28 cellular contexts compared by ENCODE assay signal in the genomic region with DNA sequence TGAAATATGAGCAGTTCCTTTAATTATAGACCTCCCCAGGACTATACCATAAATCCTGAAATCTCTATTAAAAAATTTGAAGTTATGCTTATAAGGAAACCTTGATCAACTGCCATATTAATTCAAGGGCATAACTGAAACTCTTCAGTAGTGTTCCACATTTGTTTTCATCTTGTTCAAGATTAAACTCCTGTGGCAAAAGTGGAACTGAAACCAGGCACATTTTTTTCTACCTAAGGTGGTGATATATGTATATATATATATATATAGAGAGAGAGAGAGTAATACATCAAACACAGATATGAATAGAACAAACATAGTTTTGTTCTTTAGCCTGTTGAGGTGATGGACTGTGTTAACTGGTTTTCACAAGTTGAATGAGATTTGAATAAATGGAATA.
"Had no signal": no experiment of that assay in that cellular context is flagged by ENCODE, and none has a peak within 500 bp of the region (broad histone marks: within the 10 kb centered on the region; RNA-seq: fewer than 3 reads in every experiment).

No MANE protein-coding gene starts in this region.

- FAIRE-seq: small intestine, urothelium cell line had no signal

- ATAC-seq: psoas muscle; right cardiac atrium; right lobe of liver; stimulated activated effector memory CD8-positive, alpha-beta T cell treated with anti-CD3 and anti-CD28 coated beads, Interleukin-12 subunit alpha, Interleukin-12 subunit beta, amount 100 ng/mL, for 72 hours; stimulated activated naive B cell treated with anti-CD40 and anti-IgM and Interleukin-4, amounts not matched to agents 10 μg/mL and 1 μg/mL and 100 μg/mL, for 72 hours had no signal

- H3K27ac ChIP-seq: neural progenitor cell, ovary, parathyroid adenoma, psoas muscle, right lobe of liver, sigmoid colon, stomach, thoracic aorta, thyroid gland, tibial nerve, upper lobe of left lung, vagina had no signal

- H3K27me3 ChIP-seq: neural progenitor cell, ovary, right lobe of liver, sigmoid colon, stomach, thyroid gland, tibial nerve, upper lobe of left lung, vagina had no signal

- H3K27me3 Mint-ChIP-seq: progenitor cell of endocrine pancreas; stimulated activated naive B cell treated with anti-CD40 and anti-IgM and Interleukin-4, amounts not matched to agents 10 μg/mL and 1 μg/mL and 100 μg/mL, for 72 hours; stimulated activated naive CD8-positive, alpha-beta T cell treated with anti-CD3 and anti-CD28 coated beads, Interleukin-15, Interleukin-2, amounts not matched to agents 100 ng/mL and 50 ng/mL, for 24 hours had no signal

- H3K4me2 ChIP-seq: neural progenitor cell had no signal

- DNase-seq: occipital lobe; ovary; posterior cingulate gyrus; psoas muscle; right cardiac atrium; right lobe of liver; sigmoid colon; small intestine; stimulated activated CD4-positive, alpha-beta T cell treated with anti-CD3 and anti-CD28 coated beads, Interleukin-15, amount 100 ng/mL, for 24 hours; stimulated activated CD4-positive, alpha-beta T cell treated with anti-CD3 and anti-CD28 coated beads, Interleukin-2, amount 100 ng/mL, for 24 hours; stimulated activated CD4-positive, alpha-beta T cell treated with anti-CD3 and anti-CD28 coated beads, Interleukin-2, amount 100 ng/mL, for 48 hours; stimulated activated CD4-positive, alpha-beta T cell treated with anti-CD3 and anti-CD28 coated beads, Interleukin-4, amount 100 ng/mL, for 24 hours; stimulated activated naive B cell treated with anti-CD40 and anti-IgM and Interleukin-4, amounts not matched to agents 10 μg/mL and 1 μg/mL and 100 μg/mL, for 72 hours; stimulated activated naive CD4-positive, alpha-beta T cell treated with Interleukin-2 at 50 U/mL for 16 hours; stomach; thyroid gland; trophoblast cell; upper lobe of left lung had no signal

- H3K4me3 Mint-ChIP-seq: nephron; neural progenitor cell; stimulated activated effector memory CD8-positive, alpha-beta T cell treated with anti-CD3 and anti-CD28 coated beads, Interleukin-12 subunit alpha, Interleukin-12 subunit beta, amount 100 ng/mL, for 72 hours; stimulated activated naive B cell treated with anti-CD40 and anti-IgM and Interleukin-4, amounts not matched to agents 10 μg/mL and 1 μg/mL and 100 μg/mL, for 72 hours; stimulated activated naive CD8-positive, alpha-beta T cell treated with anti-CD3 and anti-CD28 coated beads, Interleukin-15, Interleukin-2, amounts not matched to agents 100 ng/mL and 50 ng/mL, for 24 hours had no signal

- H3K4me1 Mint-ChIP-seq: nephron; neural progenitor cell; stimulated activated effector memory CD8-positive, alpha-beta T cell treated with anti-CD3 and anti-CD28 coated beads, Interleukin-12 subunit alpha, Interleukin-12 subunit beta, amount 100 ng/mL, for 72 hours; stimulated activated naive B cell treated with anti-CD40 and anti-IgM and Interleukin-4, amounts not matched to agents 10 μg/mL and 1 μg/mL and 100 μg/mL, for 72 hours had no signal

- H3K9me3 ChIP-seq: ovary, psoas muscle, right lobe of liver, sigmoid colon, thoracic aorta, thyroid gland, tibial nerve, upper lobe of left lung, vagina had no signal

- H3K4me1 ChIP-seq: neural progenitor cell, parathyroid adenoma, psoas muscle, right lobe of liver, sigmoid colon, stomach, thyroid gland, tibial nerve, upper lobe of left lung, vagina had no signal

- H2AFZ ChIP-seq: neural progenitor cell, parathyroid adenoma had no signal

- H3K36me3 Mint-ChIP-seq: neural progenitor cell; stimulated activated effector memory CD8-positive, alpha-beta T cell treated with anti-CD3 and anti-CD28 coated beads, Interleukin-12 subunit alpha, Interleukin-12 subunit beta, amount 100 ng/mL, for 72 hours; stimulated activated naive B cell treated with anti-CD40 and anti-IgM and Interleukin-4, amounts not matched to agents 10 μg/mL and 1 μg/mL and 100 μg/mL, for 72 hours had no signal

- H3K79me2 ChIP-seq: parathyroid adenoma had no signal

- H3K36me3 ChIP-seq: neural progenitor cell, ovary, right lobe of liver, sigmoid colon, stomach, thoracic aorta, thyroid gland, tibial nerve, upper lobe of left lung, vagina had no signal

- H3K27ac Mint-ChIP-seq: nephron; neural progenitor cell; progenitor cell of endocrine pancreas; stimulated activated effector memory CD8-positive, alpha-beta T cell treated with anti-CD3 and anti-CD28 coated beads, Interleukin-12 subunit alpha, Interleukin-12 subunit beta, amount 100 ng/mL, for 72 hours; stimulated activated naive B cell treated with anti-CD40 and anti-IgM and Interleukin-4, amounts not matched to agents 10 μg/mL and 1 μg/mL and 100 μg/mL, for 72 hours; stimulated activated naive CD8-positive, alpha-beta T cell treated with anti-CD3 and anti-CD28 coated beads, Interleukin-15, Interleukin-2, amounts not matched to agents 100 ng/mL and 50 ng/mL, for 24 hours had no signal

- H3K9ac ChIP-seq: neural progenitor cell, parathyroid adenoma had no signal

- H3K4me3 ChIP-seq: neural progenitor cell, ovary, psoas muscle, right lobe of liver, sigmoid colon, stomach, thoracic aorta, thyroid gland, tibial nerve, upper lobe of left lung, vagina had no signal

- H3K9me3 Mint-ChIP-seq: nephron; neural progenitor cell; stimulated activated naive CD8-positive, alpha-beta T cell treated with anti-CD3 and anti-CD28 coated beads, Interleukin-15, Interleukin-2, amounts not matched to agents 100 ng/mL and 50 ng/mL, for 24 hours had no signal
